In the genomic region with DNA sequence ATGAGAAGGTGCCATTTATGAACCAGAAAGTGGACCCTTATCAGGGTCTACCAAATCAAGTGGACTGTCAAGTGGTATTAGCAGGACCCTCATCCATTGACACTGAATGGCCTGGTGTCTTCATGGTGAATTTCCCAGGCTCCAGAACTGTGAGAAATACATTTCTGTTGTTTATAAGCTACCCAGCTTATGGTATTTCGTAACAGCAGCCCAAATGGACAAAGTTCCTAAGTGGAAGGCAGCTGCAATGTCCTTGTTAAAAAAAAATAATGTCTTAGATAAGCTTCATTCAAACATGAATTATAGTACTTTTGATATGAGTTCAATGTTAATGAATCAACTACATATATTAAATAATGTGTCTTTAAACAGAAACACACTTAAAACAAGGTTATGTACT, we compare ENCODE assay signal across 31 cellular contexts.
"Had no signal": no experiment of that assay in that cellular context is flagged by ENCODE, and none has a peak within 500 bp of the region (broad histone marks: within the 10 kb centered on the region; RNA-seq: fewer than 3 reads in every experiment).

No MANE protein-coding gene starts in this region.

- DNase-seq: activated CD4-positive, alpha-beta T cell treated with anti-CD3 and anti-CD28 coated beads, Interleukin-2, amount 10 ng/mL, durations not matched to agents 24 days and 14 days; activated CD4-positive, alpha-beta T cell treated with anti-CD3 and anti-CD28 coated beads, Interleukin-2, amount 50 U/mL, for 4 hours; activated CD8-positive, alpha-beta T cell treated with anti-CD3 and anti-CD28 coated beads for 36 hours; activated gamma-delta T cell; activated naive CD4-positive, alpha-beta T cell treated with Interleukin-2 at 50 U/mL for 16 hours; activated naive CD8-positive, alpha-beta T cell treated with anti-CD3 and anti-CD28 coated beads, Interleukin-2, amount 10 ng/mL, durations not matched to agents 7 days and 5 days; activated T-cell treated with anti-CD3 and anti-CD28 coated beads, Interleukin-2, amount 50 U/mL, for 1 hour; activated T-cell treated with anti-CD3 and anti-CD28 coated beads, Interleukin-2, amount 50 U/mL, for 72 hours; adrenal gland; caudate nucleus; cerebellar nuclear complex; NCI-H1092 treated with DMSO at 0.1 percent for 48 hours; NCI-H1417; NCI-H146; NCI-H187; NCI-H2029 treated with DMSO at 0.1 percent for 48 hours; NCI-H2107; NCI-H2171; NCI-H2227 treated with DMSO at 0.1 percent for 48 hours; NCI-H446; NCI-H524; SHP77 treated with DMSO at 0.1 percent for 48 hours; SW 1271; T-helper 1 cell; T-helper 2 cell; T-helper 9 cell; WERI-Rb-1 had no signal

- H3K27me3 ChIP-seq: adrenal gland, SJSA1 had no signal

- H3K9me3 ChIP-seq: adrenal gland, SJSA1 had no signal

- H3K4me2 ChIP-seq: KMS-11 had no signal

- H3K4me3 ChIP-seq: adrenal gland, SJSA1 had no signal

- H3K4me1 ChIP-seq: adrenal gland, SJSA1 had no signal

- ATAC-seq: activated CD8-positive, alpha-beta T cell treated with anti-CD3 and anti-CD28 coated beads for 36 hours; activated T-helper 17 cell treated with anti-CD3 and anti-CD28 coated beads, Interleukin-2, amount 50 U/mL, for 72 hours; Panc1 had no signal

- H3K27ac ChIP-seq: adrenal gland, KMS-11, SJSA1, WERI-Rb-1 had no signal

- H3K36me3 ChIP-seq: adrenal gland, SJSA1, WERI-Rb-1 had no signal

- H3K9ac ChIP-seq: KMS-11 had no signal
